In genomic region chr12:58117201-58117600, GRCh38 we compare ENCODE assay signal across 24 cellular contexts.
"Had no signal": no experiment of that assay in that cellular context is flagged by ENCODE, and none has a peak within 500 bp of the region (broad histone marks: within the 10 kb centered on the region; RNA-seq: fewer than 3 reads in every experiment).

No MANE protein-coding gene starts in this region.

- H3K9me3 Mint-ChIP-seq: stimulated activated naive CD8-positive, alpha-beta T cell treated with anti-CD3 and anti-CD28 coated beads, Interleukin-15, amount 100 ng/mL, for 72 hours had no signal

- H3K36me3 ChIP-seq: lower lobe of right lung, right lobe of liver, suprapubic skin, transverse colon, upper lobe of right lung, vagina had no signal

- H3K36me3 Mint-ChIP-seq: immature natural killer cell, natural killer cell had no signal

- H3K27me3 ChIP-seq: right lobe of liver, suprapubic skin, transverse colon, upper lobe of right lung, vagina had no signal

- H3K4me1 Mint-ChIP-seq: immature natural killer cell; natural killer cell; neural crest cell; stimulated activated naive CD8-positive, alpha-beta T cell treated with anti-CD3 and anti-CD28 coated beads, Interleukin-15, amount 100 ng/mL, for 72 hours had no signal

- DNase-seq: cortex of kidney; effector CD4-positive, alpha-beta T cell; hypothalamus; immature natural killer cell; islet precursor cell; kidney glomerular epithelial cell; left ventricle myocardium superior; lower lobe of right lung; natural killer cell; right lobe of liver; small intestine; stimulated activated CD4-positive, alpha-beta T cell treated with anti-CD3 and anti-CD28 coated beads, Interleukin-12 subunit alpha, Interleukin-12 subunit beta, amount 100 ng/mL, for 4 hours; stimulated activated CD4-positive, alpha-beta T cell treated with anti-CD3 and anti-CD28 coated beads, Interleukin-1b, Interleukin-23, amount 100 ng/mL, for 48 hours; stimulated activated CD4-positive, alpha-beta T cell treated with anti-CD3 and anti-CD28 coated beads, Interleukin-4, amount 100 ng/mL, for 1 hour; stimulated activated CD8-positive, alpha-beta memory T cell treated with anti-CD3 and anti-CD28 coated beads, Interleukin-4, amount 100 ng/mL, for 48 hours; stimulated activated naive CD4-positive, alpha-beta T cell; stimulated activated naive CD8-positive, alpha-beta T cell treated with anti-CD3 and anti-CD28 coated beads, Interleukin-15, amount 100 ng/mL, for 72 hours; transverse colon; upper lobe of right lung had no signal

- H3K9ac ChIP-seq: parathyroid adenoma had no signal

- H2AFZ ChIP-seq: parathyroid adenoma had no signal

- H3K27me3 Mint-ChIP-seq: progenitor cell of endocrine pancreas had no signal

- H3K9me3 ChIP-seq: lower lobe of right lung, right lobe of liver, suprapubic skin, transverse colon, upper lobe of right lung, vagina had no signal

- H3K27ac Mint-ChIP-seq: natural killer cell; progenitor cell of endocrine pancreas; stimulated activated naive CD8-positive, alpha-beta T cell treated with anti-CD3 and anti-CD28 coated beads, Interleukin-15, amount 100 ng/mL, for 72 hours had no signal

- H3K27ac ChIP-seq: lower lobe of right lung, parathyroid adenoma, right lobe of liver, suprapubic skin, transverse colon, upper lobe of right lung, vagina had no signal

- H3K4me3 Mint-ChIP-seq: immature natural killer cell; natural killer cell; neural crest cell; stimulated activated naive CD8-positive, alpha-beta T cell treated with anti-CD3 and anti-CD28 coated beads, Interleukin-15, amount 100 ng/mL, for 72 hours had no signal

- H3K79me2 ChIP-seq: parathyroid adenoma had no signal

- H3K4me1 ChIP-seq: lower lobe of right lung, parathyroid adenoma, right lobe of liver, suprapubic skin, transverse colon, upper lobe of right lung, vagina had no signal

- H3K4me3 ChIP-seq: lower lobe of right lung, right lobe of liver, suprapubic skin, transverse colon, upper lobe of right lung, vagina had no signal
